Comparison of ENCODE assay signal across 1 cellular context in the genomic region with DNA sequence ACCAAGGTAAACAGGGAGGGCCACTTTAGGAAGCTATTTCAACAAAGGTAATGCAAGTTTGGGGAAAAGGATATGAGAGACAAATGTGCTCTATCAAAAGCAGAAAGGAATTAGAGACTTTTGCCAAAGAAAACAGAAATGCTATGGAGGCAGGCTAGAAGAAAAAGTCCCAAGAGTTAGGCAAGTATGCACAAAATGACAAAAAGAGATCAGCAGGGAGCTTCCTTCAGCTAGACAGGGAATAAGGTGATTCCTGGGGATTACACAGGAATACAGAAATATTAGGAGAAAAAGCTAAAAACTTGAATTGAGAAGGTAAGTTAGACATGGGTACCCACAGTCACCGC.
TF ChIP-seq lines count a peak whose summit lies in the region.

No MANE protein-coding gene starts in this region.

TF ChIP-seq in endothelial cell of umbilical vein, 7 proteins besides CTCF, POLR2A, EP300 and RAD21:
- TF ChIP-seq FOS (IDR thresholded peaks at IDR 0.05; ENCODE audit: borderline replicate concordance, insufficient read depth, low read length) (no peak), GATA2 (IDR thresholded peaks at IDR 0.05; ENCODE audit: insufficient read depth, insufficient read length, low read depth, low read length) (no peak), MYC (IDR thresholded peaks at IDR 0.05; ENCODE audit: low read depth, low read length) (no peak), POLR2AphosphoS5 (IDR thresholded peaks at IDR 0.05; ENCODE audit: insufficient read depth, low read depth, low read length) (no peak), JUN (IDR thresholded peaks at IDR 0.05; ENCODE audit: borderline replicate concordance, insufficient read depth, insufficient read length, low read depth) (no peak)
- TF ChIP-seq, protein P1, sequence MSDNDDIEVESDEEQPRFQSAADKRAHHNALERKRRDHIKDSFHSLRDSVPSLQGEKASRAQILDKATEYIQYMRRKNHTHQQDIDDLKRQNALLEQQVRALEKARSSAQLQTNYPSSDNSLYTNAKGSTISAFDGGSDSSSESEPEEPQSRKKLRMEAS (IDR thresholded peaks at IDR 0.05; ENCODE audit: insufficient read depth, insufficient read length): no peak
